25 cellular contexts compared by ENCODE assay signal in the genomic region with DNA sequence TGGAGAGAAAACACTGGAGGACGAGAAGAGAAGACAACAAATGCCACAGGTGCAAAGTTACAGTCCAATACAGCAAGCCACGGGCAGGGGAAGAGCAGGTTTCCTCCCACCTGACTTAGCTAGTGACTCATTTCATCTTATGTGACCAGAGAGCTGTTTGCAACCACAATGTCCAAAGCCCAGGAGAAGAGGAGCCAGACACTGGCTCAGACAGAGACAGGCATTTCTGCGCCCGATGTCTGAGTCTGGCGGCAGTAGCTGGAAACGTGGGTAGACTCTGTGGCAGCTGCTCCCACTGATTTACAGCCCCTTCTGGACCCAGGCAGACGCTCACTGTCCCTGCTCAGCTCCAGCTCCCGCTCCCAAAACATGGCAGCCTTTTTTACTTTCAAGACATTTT. TPM values are rescaled to one million over a fixed set of nuclear protein-coding genes. Genes with fewer than 3 reads are reported as not detected.
DNase-seq lines count a peak whose midpoint lies in the region; ATAC-seq, FAIRE-seq and TF ChIP-seq lines count a peak whose summit lies in the region.
"Had no signal": no experiment of that assay in that cellular context is flagged by ENCODE, and none has a peak within 500 bp of the region (broad histone marks: within the 10 kb centered on the region; RNA-seq: fewer than 3 reads in every experiment).

No MANE protein-coding gene starts in this region.

- peaks cover 0 to 8% of the 10 kb centered on the region in 2 donors for H3K9me3 ChIP-seq in kidney (ENCODE audit: control insufficient read depth in 1 of 2, low read length in 2 of 2)
- no peaks in the 10 kb centered on the region for H3K9me3 ChIP-seq in suprapubic skin
- H3K9me3 ChIP-seq: thyroid gland had no signal

- H3K4me1 ChIP-seq in kidney (ENCODE audit: control insufficient read depth in 1 of 2, insufficient read depth in 1 of 2, low read depth in 1 of 2, low read length in 2 of 2) (peaks cover 0 to 20% of the 10 kb centered on the region in 2 donors), suprapubic skin (peaks cover 26% of the 10 kb centered on the region)

- intact Hi-C loops in kidney (cut with DNase I), result no loop called here

- TF ChIP-seq EP300 in suprapubic skin (IDR thresholded peaks at IDR 0.05), result no peak

- H3K27ac ChIP-seq in kidney (ENCODE audit: low read depth in 2 of 2, low read length in 2 of 2), result no peak overlapping the region
- H3K27ac ChIP-seq in suprapubic skin, result no peak overlapping the region
- H3K27ac ChIP-seq: GM23248, Peyer's patch, right lobe of liver, thyroid gland had no signal

- H3K36me3 ChIP-seq in kidney (ENCODE audit: control insufficient read depth in 1 of 2, insufficient read depth in 2 of 2, low read length in 2 of 2) (no peaks in the 10 kb centered on the region), suprapubic skin (no peaks in the 10 kb centered on the region)
- H3K36me3 ChIP-seq: right lobe of liver, thyroid gland had no signal

- 89% methylated on average over 8 of the region's 8 CpGs for WGBS in suprapubic skin

- FAIRE-seq in RCC 7860 (lab: Jason Lieb, UNC), result no peak
- FAIRE-seq in kidney (lab: Jason Lieb, UNC), result no peak
- FAIRE-seq: keratinocyte had no signal

- H3K27me3 ChIP-seq in suprapubic skin, result no peaks in the 10 kb centered on the region
- H3K27me3 ChIP-seq: Peyer's patch, right lobe of liver, thyroid gland had no signal

- H3K4me3 ChIP-seq in kidney (ENCODE audit: low read length in 2 of 2) (no peak overlapping the region), suprapubic skin (no peak overlapping the region)
- H3K4me3 ChIP-seq: GM23248, lung, mucosa of descending colon, Peyer's patch, right lobe of liver, thyroid gland had no signal

- no peak overlapping the region for H3K9ac ChIP-seq in kidney (ENCODE audit: low read length in 2 of 2)
- H3K9ac ChIP-seq: GM23248 had no signal

- DNase-seq in Daoy (ENCODE audit: low read depth), result peak; percentile 25
- peak; percentile 10 for DNase-seq in RCC 7860 (ENCODE audit: low spot score)
- peak; percentile 32 for DNase-seq in kidney
- peak; percentile 18 for DNase-seq in renal cortical epithelial cell (ENCODE audit: low read depth)
- DNase-seq in suprapubic skin (ENCODE audit: low spot score in 2 of 2), result no peak
- no peak for DNase-seq in activated T-cell treated with anti-CD3 and anti-CD28 coated beads for 4 hours
- DNase-seq in EL, result no peak
- DNase-seq: activated CD4-positive, alpha-beta T cell treated with anti-CD3 and anti-CD28 coated beads, Interleukin-2, amount 10 ng/mL, durations not matched to agents 24 days and 14 days; activated naive CD4-positive, alpha-beta T cell treated with anti-CD3 and anti-CD28 coated beads for 36 hours; amygdala; DMS 273 treated with DMSO at 0.1 percent for 48 hours; glutamatergic neuron; GM23248; Kasumi-1; NCI-H1048; NCI-H2029; NCI-H526; Peyer's patch; thyroid gland had no signal

- TF ChIP-seq CTCF in kidney (IDR thresholded peaks at IDR 0.05; ENCODE audit: borderline replicate concordance, extremely low read depth, insufficient read depth), result no peak
- no peak for TF ChIP-seq CTCF in suprapubic skin (IDR thresholded peaks at IDR 0.05)

- no peak for TF ChIP-seq POLR2A in suprapubic skin (IDR thresholded peaks at IDR 0.05)

- ATAC-seq in HG02678 (IDR thresholded peaks at IDR 0.05; ENCODE audit: unreplicated experiment), result no peak
- ATAC-seq: mucosa of descending colon, right lobe of liver had no signal

RNA-seq across cellular contexts. Expression of a gene that starts 60.0 kb away (rescaled TPM):
- not detected in 2 replicates for total RNA-seq in Daoy (2014; rRNA removed; shearing (Covaris generic))
- total RNA-seq in kidney (0.38 TPM), renal cortical epithelial cell (not detected in 2 replicates), suprapubic skin (under 1 TPM in 1 of 4 donors, not detected in 3; 0.55 TPM)
- 6.6 TPM for polyA plus RNA-seq in kidney (ENCODE audit: insufficient read depth, low read depth, low replicate concordance)
- total RNA-seq: activated CD4-positive, alpha-beta T cell treated with anti-CD3 and anti-CD28 coated beads, Interleukin-2, amount 10 ng/mL, durations not matched to agents 24 days and 14 days; activated naive CD4-positive, alpha-beta T cell treated with anti-CD3 and anti-CD28 coated beads for 36 hours; CD8-positive, alpha-beta memory T cell; GM23248 had no signal
- polyA plus RNA-seq: CD8-positive, alpha-beta memory T cell; GM23248 had no signal

Comparison
In these comparisons a context has a peak if more than half of its experiments do, and no peak if none do; other contexts are left out.
1. DNase-seq: peak in Daoy (single experiment), RCC 7860 (single experiment), kidney (single experiment) and renal cortical epithelial cell (single experiment); none in suprapubic skin (0 of 2), activated T-cell treated with anti-CD3 and anti-CD28 coated beads for 4 hours (single experiment) and EL (single experiment).